ENCODE assay signal across 14 cellular contexts in genomic region chr13:100044936-100045335, GRCh38.
"Had no signal": no experiment of that assay in that cellular context is flagged by ENCODE, and none has a peak within 500 bp of the region (broad histone marks: within the 10 kb centered on the region; RNA-seq: fewer than 3 reads in every experiment).

No MANE protein-coding gene starts in this region.

- H3K27ac Mint-ChIP-seq: naive thymus-derived CD8-positive, alpha-beta T cell; type B pancreatic cell had no signal

- H3K9me3 ChIP-seq: mucosa of descending colon, ovary had no signal

- H3K27me3 Mint-ChIP-seq: type B pancreatic cell had no signal

- H3K36me3 Mint-ChIP-seq: naive thymus-derived CD8-positive, alpha-beta T cell; type B pancreatic cell had no signal

- H3K36me3 ChIP-seq: ovary had no signal

- H3K4me3 ChIP-seq: mucosa of descending colon, ovary, smooth muscle cell had no signal

- DNase-seq: dermis blood vessel endothelial cell; foreskin keratinocyte; kidney; left colon; mammary epithelial cell; mucosa of descending colon; naive thymus-derived CD8-positive, alpha-beta T cell; nucleus accumbens; ovary; right cardiac atrium; stimulated activated CD4-positive, alpha-beta T cell treated with anti-CD3 and anti-CD28 coated beads, Interleukin-2, amount 100 ng/mL, for 48 hours; stimulated activated naive CD4-positive, alpha-beta T cell treated with Interleukin-2 at 50 U/mL for 16 hours had no signal

- H3K4me2 ChIP-seq: smooth muscle cell had no signal

- ATAC-seq: foreskin keratinocyte; left colon; mucosa of descending colon; naive thymus-derived CD8-positive, alpha-beta T cell; right cardiac atrium had no signal

- H3K9me3 Mint-ChIP-seq: naive thymus-derived CD8-positive, alpha-beta T cell; type B pancreatic cell had no signal

- H3K4me3 Mint-ChIP-seq: naive thymus-derived CD8-positive, alpha-beta T cell; type B pancreatic cell had no signal

- H3K4me1 ChIP-seq: foreskin keratinocyte had no signal

- H3K27ac ChIP-seq: foreskin keratinocyte, ovary had no signal

- H3K27me3 ChIP-seq: foreskin keratinocyte, ovary had no signal

- H3K4me1 Mint-ChIP-seq: naive thymus-derived CD8-positive, alpha-beta T cell had no signal
